Comparison of ENCODE assay signal across 12 cellular contexts in genomic region chr9:33919276-33919897, GRCh38.
DNase-seq lines count a peak whose midpoint lies in the region; ATAC-seq and TF ChIP-seq lines count a peak whose summit lies in the region.
"Had no signal": no experiment of that assay in that cellular context is flagged by ENCODE, and none has a peak within 500 bp of the region (broad histone marks: within the 10 kb centered on the region; RNA-seq: fewer than 3 reads in every experiment).

No MANE protein-coding gene starts in this region.

- H3K4me1 ChIP-seq in breast epithelium = no peaks in the 10 kb centered on the region
- H3K4me1 ChIP-seq in OCI-LY1 (ENCODE audit: insufficient read depth, low read length, severe bottlenecking) = no peaks in the 10 kb centered on the region
- H3K4me1 ChIP-seq in stomach = peaks cover 0 to 21% (median 11%) of the 10 kb centered on the region in 4 donors

- H3K79me2 ChIP-seq in OCI-LY1 (ENCODE audit: insufficient read depth, low read length) = no peaks in the 10 kb centered on the region

- POLR2A ChIA-PET in MCF 10A (lab: Yijun Ruan, JAX) = interaction anchor here (0.7 to 1.0 kb wide), 5 partner anchors 11 to 106 kb away, joined by 3 to 5 read pairs (median 3); no protein-coding TSS in a partner anchor

- H3K9me3 Mint-ChIP-seq in MCF 10A (ENCODE audit: unreplicated experiment) = no peaks in the 10 kb centered on the region
- no peaks in the 10 kb centered on the region for H3K9me3 Mint-ChIP-seq in effector memory CD8-positive, alpha-beta T cell
- no peaks in the 10 kb centered on the region for H3K9me3 Mint-ChIP-seq in stimulated activated memory B cell treated with anti-CD40 and anti-IgM and Interleukin-4, amounts not matched to agents 10 μg/mL and 1 μg/mL and 100 μg/mL, for 72 hours

- H3K27ac Mint-ChIP-seq in MCF 10A (ENCODE audit: low read depth, unreplicated experiment) = peak overlapping the region; percentile 57
- peak overlapping the region; percentile 8 to 20 for H3K27ac Mint-ChIP-seq in effector memory CD8-positive, alpha-beta T cell
- H3K27ac Mint-ChIP-seq in stimulated activated memory B cell treated with anti-CD40 and anti-IgM and Interleukin-4, amounts not matched to agents 10 μg/mL and 1 μg/mL and 100 μg/mL, for 72 hours = peak overlapping the region; percentile 14

- H2AFZ ChIP-seq in OCI-LY1 (ENCODE audit: low read length) = no peak overlapping the region
- H2AFZ ChIP-seq: GM23248 had no signal

- no peaks in the 10 kb centered on the region for H3K27me3 ChIP-seq in breast epithelium
- H3K27me3 ChIP-seq in OCI-LY1 (ENCODE audit: insufficient read depth, low read length) = no peaks in the 10 kb centered on the region
- H3K27me3 ChIP-seq in stomach = no peaks in the 10 kb centered on the region

- WGBS in stomach, 5 donors = 86 to 94% (median 93%) methylated on average over 6 of the region's 6 CpGs

- H4K20me1 ChIP-seq in OCI-LY1 (ENCODE audit: insufficient read depth, low read length) = no peaks in the 10 kb centered on the region

- CTCF ChIA-PET in MCF 10A (lab: Yijun Ruan, JAX) = interaction anchor here (0.7 to 1.6 kb wide), 3 partner anchors 8 to 581 kb away, joined by 3 to 6 read pairs (median 3); no protein-coding TSS in a partner anchor

- H3K36me3 Mint-ChIP-seq in MCF 10A (ENCODE audit: insufficient read depth, unreplicated experiment) = peaks cover 93% of the 10 kb centered on the region
- peaks cover 49% of the 10 kb centered on the region for H3K36me3 Mint-ChIP-seq in effector memory CD8-positive, alpha-beta T cell (ENCODE audit: insufficient read depth)
- peaks cover 70% of the 10 kb centered on the region for H3K36me3 Mint-ChIP-seq in stimulated activated memory B cell treated with anti-CD40 and anti-IgM and Interleukin-4, amounts not matched to agents 10 μg/mL and 1 μg/mL and 100 μg/mL, for 72 hours

- TF ChIP-seq POLR2A in breast epithelium (IDR thresholded peaks at IDR 0.05) = no peak
- TF ChIP-seq POLR2A in stomach (IDR thresholded peaks at IDR 0.05) = no peak

- H3K27me3 Mint-ChIP-seq in MCF 10A (ENCODE audit: insufficient read depth, unreplicated experiment) = no peaks in the 10 kb centered on the region
- no peaks in the 10 kb centered on the region for H3K27me3 Mint-ChIP-seq in effector memory CD8-positive, alpha-beta T cell
- no peaks in the 10 kb centered on the region for H3K27me3 Mint-ChIP-seq in stimulated activated memory B cell treated with anti-CD40 and anti-IgM and Interleukin-4, amounts not matched to agents 10 μg/mL and 1 μg/mL and 100 μg/mL, for 72 hours

- TF ChIP-seq CTCF in MCF 10A (IDR thresholded peaks at IDR 0.05; ENCODE audit: unreplicated experiment) (no peak), breast epithelium (IDR thresholded peaks at IDR 0.05) (no peak), OCI-LY1 (IDR thresholded peaks at IDR 0.05; ENCODE audit: low read length) (no peak), stomach (IDR thresholded peaks at IDR 0.05) (no peak)

- H3K36me3 ChIP-seq in breast epithelium = no peaks in the 10 kb centered on the region
- H3K36me3 ChIP-seq in OCI-LY1 (ENCODE audit: insufficient read depth, low read length) = peaks cover 97% of the 10 kb centered on the region
- peaks cover 44 to 97% (median 87%) of the 10 kb centered on the region in 4 donors for H3K36me3 ChIP-seq in stomach

- no peak overlapping the region for H3K4me2 ChIP-seq in OCI-LY1 (ENCODE audit: low read length)

- H3K4me3 Mint-ChIP-seq in MCF 10A (ENCODE audit: unreplicated experiment) = no peak overlapping the region
- no peak overlapping the region for H3K4me3 Mint-ChIP-seq in effector memory CD8-positive, alpha-beta T cell
- no peak overlapping the region for H3K4me3 Mint-ChIP-seq in stimulated activated memory B cell treated with anti-CD40 and anti-IgM and Interleukin-4, amounts not matched to agents 10 μg/mL and 1 μg/mL and 100 μg/mL, for 72 hours

- no peak for TF ChIP-seq EP300 in stomach (IDR thresholded peaks at IDR 0.05)

- H3K27ac ChIP-seq in breast epithelium (no peak overlapping the region), OCI-LY1 (ENCODE audit: low read depth, low read length, poor library complexity, severe bottlenecking) (peak overlapping the region; percentile 60), stomach (no peak overlapping the region)
- H3K27ac ChIP-seq: GM23248 had no signal

- H3K4me3 ChIP-seq in breast epithelium = no peak overlapping the region
- H3K4me3 ChIP-seq in OCI-LY1 (ENCODE audit: low read depth, low read length, poor library complexity, severe bottlenecking) = no peak overlapping the region
- no peak overlapping the region for H3K4me3 ChIP-seq in stomach
- H3K4me3 ChIP-seq: GM23248 had no signal

- no TSS peak for BruUV-seq in MCF 10A (replicated peaks; lab: Mats Ljungman, UMichigan)

- DNase-seq in MCF 10A (ENCODE audit: unreplicated experiment) (no peak), breast epithelium (ENCODE audit: low spot score in 2 of 2) (no peak), stomach (no peak), germinal center (ENCODE audit: low spot score) (no peak)
- no peak for DNase-seq in effector memory CD8-positive, alpha-beta T cell
- DNase-seq: DMS153; GM23248; NK-92 treated with Interleukin-12 subunit alpha and Interleukin-12 subunit beta, amount 100 ng/mL, for 24 hours had no signal

- H3K9me2 ChIP-seq in OCI-LY1 (ENCODE audit: low read depth, low read length) = no peaks in the 10 kb centered on the region

- no peak for ATAC-seq in effector memory CD8-positive, alpha-beta T cell (replicated peaks)
- ATAC-seq in stimulated activated memory B cell treated with anti-CD40 and anti-IgM and Interleukin-4, amounts not matched to agents 10 μg/mL and 1 μg/mL and 100 μg/mL, for 72 hours = no peak
- ATAC-seq in GM21529 (IDR thresholded peaks at IDR 0.05; ENCODE audit: unreplicated experiment) = no peak
- ATAC-seq: left lobe of liver had no signal

- peaks cover 11% of the 10 kb centered on the region for H3K4me1 Mint-ChIP-seq in MCF 10A (ENCODE audit: insufficient read depth, unreplicated experiment)
- H3K4me1 Mint-ChIP-seq in effector memory CD8-positive, alpha-beta T cell (ENCODE audit: low read depth in 2 of 2) = peaks cover 0 to 11% of the 10 kb centered on the region in 2 donors
- H3K4me1 Mint-ChIP-seq in stimulated activated memory B cell treated with anti-CD40 and anti-IgM and Interleukin-4, amounts not matched to agents 10 μg/mL and 1 μg/mL and 100 μg/mL, for 72 hours = no peaks in the 10 kb centered on the region

- H3K9ac ChIP-seq in OCI-LY1 (ENCODE audit: low read length) = no peak overlapping the region
- H3K9ac ChIP-seq: GM23248 had no signal

- H3F3A ChIP-seq in OCI-LY1 (ENCODE audit: insufficient read depth, low read length) = peaks cover 4% of the 10 kb centered on the region; the same call in 1 of the 2 replicates

- H3K9me3 ChIP-seq in breast epithelium (no peaks in the 10 kb centered on the region), OCI-LY1 (ENCODE audit: low read length) (no peaks in the 10 kb centered on the region), stomach (no peaks in the 10 kb centered on the region)

- intact Hi-C loops in MCF 10A (cut with micrococcal nuclease) = no loop called here
- intact Hi-C loops in breast epithelium (cut with DNase I; ENCODE audit: low total_unique reads) = no loop called here
- intact Hi-C loops in stomach (cut with DNase I; ENCODE audit: low total_unique reads) = loop anchor here (10.0 kb wide), 1 partner anchor 55 kb away; no protein-coding TSS in a partner anchor
